Comparison of ENCODE assay signal across 1 cellular context in the genomic region with DNA sequence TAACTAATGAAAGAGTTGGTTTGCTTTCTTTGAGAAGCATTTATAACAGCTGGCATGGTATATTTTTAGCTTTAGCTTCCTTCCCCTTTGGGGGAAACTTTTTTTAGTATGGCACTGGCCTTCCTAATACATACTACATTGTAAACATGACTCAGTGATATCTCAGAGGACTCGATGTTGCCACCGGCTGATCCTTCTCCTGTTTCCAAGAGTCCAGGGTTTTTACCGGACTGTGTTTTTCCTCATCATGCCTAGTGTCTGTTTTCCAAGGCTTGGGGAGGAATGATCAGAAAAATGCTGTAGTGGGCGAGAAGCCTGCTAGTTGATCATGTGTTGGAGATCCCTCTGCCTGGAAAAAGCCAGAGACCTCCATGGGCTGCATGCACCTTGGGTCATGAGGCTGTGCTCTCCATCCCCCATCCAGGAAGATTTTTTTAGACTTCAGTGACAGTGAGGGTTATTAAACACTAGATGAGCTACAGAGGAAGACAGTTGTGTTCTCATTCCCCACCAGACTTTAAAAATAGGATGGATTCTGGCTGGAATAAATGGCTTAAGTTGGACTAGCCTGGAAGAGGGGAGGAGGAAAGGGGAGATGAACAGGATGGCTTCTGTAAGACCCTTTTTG.
TF ChIP-seq lines count a peak whose summit lies in the region.

No MANE protein-coding gene starts in this region.

TF ChIP-seq in endothelial cell of umbilical vein, 7 proteins besides CTCF, POLR2A, EP300 and RAD21:
- TF ChIP-seq POLR2AphosphoS5 (IDR thresholded peaks at IDR 0.05; ENCODE audit: insufficient read depth, low read depth, low read length) = no peak
- TF ChIP-seq JUN (IDR thresholded peaks at IDR 0.05; ENCODE audit: borderline replicate concordance, insufficient read depth, insufficient read length, low read depth) = no peak
- TF ChIP-seq MYC (IDR thresholded peaks at IDR 0.05; ENCODE audit: low read depth, low read length) = no peak
